2 cellular contexts compared by ENCODE assay signal in genomic region chr10:11617233-11617632, GRCh38.
TF ChIP-seq lines count a peak whose summit lies in the region.

No MANE protein-coding gene starts in this region.

TF ChIP-seq in HEK293, 187 proteins besides CTCF, POLR2A, EP300 and RAD21:
- TF ChIP-seq ZNF133 (tag by site-specific recombination; IDR thresholded peaks at IDR 0.05): peak; percentile 64
- TF ChIP-seq ZBTB17 (tag by site-specific recombination; IDR thresholded peaks at IDR 0.05): peak; percentile 44
- TF ChIP-seq PRDM1 (tag by site-specific recombination; IDR thresholded peaks at IDR 0.05): no peak
- TF ChIP-seq ZBTB1 (tag by site-specific recombination; IDR thresholded peaks at IDR 0.05): no peak
- TF ChIP-seq ZNF239 (tag by site-specific recombination; IDR thresholded peaks at IDR 0.05): no peak
- TF ChIP-seq GLIS2 (tag by site-specific recombination; IDR thresholded peaks at IDR 0.05): no peak
- TF ChIP-seq ZNF558 (tag by site-specific recombination; IDR thresholded peaks at IDR 0.05): no peak
- TF ChIP-seq ZNF174 (tag by site-specific recombination; IDR thresholded peaks at IDR 0.05): no peak
- no peak for TF ChIP-seq HOXD13 (CRISPR knock-in tag; IDR thresholded peaks at IDR 0.05; ENCODE audit: borderline replicate concordance)
- no peak for TF ChIP-seq ZNF621 (tag by site-specific recombination; IDR thresholded peaks at IDR 0.05)
- TF ChIP-seq ZNF610 (tag by site-specific recombination; IDR thresholded peaks at IDR 0.05; ENCODE audit: borderline replicate concordance): no peak
- TF ChIP-seq ZBTB11 (tag by site-specific recombination; conservative IDR thresholded peaks at IDR 0.05; ENCODE audit: low read depth): no peak
- no peak for TF ChIP-seq TSHZ1 (tag by site-specific recombination; IDR thresholded peaks at IDR 0.05; ENCODE audit: borderline replicate concordance)
- TF ChIP-seq ATF2 (tag by site-specific recombination; IDR thresholded peaks at IDR 0.05; ENCODE audit: low read depth): no peak
- no peak for TF ChIP-seq ZNF398 (tag by site-specific recombination; IDR thresholded peaks at IDR 0.05)

TF ChIP-seq in K562, 482 proteins besides CTCF, POLR2A, EP300 and RAD21 (continued from another document):
- TF ChIP-seq CEBPB (tag; IDR thresholded peaks at IDR 0.05): peak; percentile 25; the same call in 1 of the 2 replicates
- TF ChIP-seq WHSC1 (IDR thresholded peaks at IDR 0.05; ENCODE audit: low read length): no peak
- peak in 1 of 2 experiments; percentile 64; a peak in 1 of 4 replicates for TF ChIP-seq TRIM24 (IDR thresholded peaks at IDR 0.05)
- no peak for TF ChIP-seq ZNF253 (CRISPR knock-in tag; conservative IDR thresholded peaks at IDR 0.05)
- TF ChIP-seq AFF4 (CRISPR knock-in tag; IDR thresholded peaks at IDR 0.05): no peak
- no peak for TF ChIP-seq ZNF589 (CRISPR knock-in tag; IDR thresholded peaks at IDR 0.05; ENCODE audit: low read depth)
